Comparison of ENCODE assay signal across 19 cellular contexts in genomic region chr1:77989762-77990161, GRCh38. TPM values are rescaled to one million over a fixed set of nuclear protein-coding genes. Genes with fewer than 3 reads are reported as not detected.
DNase-seq lines count a peak whose midpoint lies in the region; ATAC-seq, FAIRE-seq and TF ChIP-seq lines count a peak whose summit lies in the region.
"Had no signal": no experiment of that assay in that cellular context is flagged by ENCODE, and none has a peak within 500 bp of the region (broad histone marks: within the 10 kb centered on the region; RNA-seq: fewer than 3 reads in every experiment).

No MANE protein-coding gene starts in this region.

- FAIRE-seq in HepG2 (lab: Jason Lieb, UNC) (no peak), urothelium cell line (lab: Jason Lieb, UNC) (no peak)
- FAIRE-seq: A549, D721Med, HTR-8/SVneo had no signal

- DNase-seq in HepG2 (ENCODE audit: low spot score) (no peak), right lobe of liver (no peak), H7 (peak; percentile 28), endothelial cell (ENCODE audit: low spot score) (no peak), urothelium cell line (ENCODE audit: low spot score) (no peak), cortex of kidney (lab: John Stamatoyannopoulos, UW) (no peak), UCSD-AML1 (lab: John Stamatoyannopoulos, UW; ENCODE audit: unreplicated experiment) (no peak)
- DNase-seq: BE2C; CD8-positive, alpha-beta T cell; COR-L47; DMS153; DMS79 treated with DMSO at 0.1 percent for 48 hours; GDM1; H9; KBM-7 had no signal

- peak overlapping the region; percentile 22 for H3K27ac Mint-ChIP-seq in endothelial cell (ENCODE audit: unreplicated experiment)
- H3K27ac Mint-ChIP-seq: CD8-positive, alpha-beta T cell had no signal

- no peaks in the 10 kb centered on the region for H3K9me3 Mint-ChIP-seq in endothelial cell (ENCODE audit: unreplicated experiment)
- H3K9me3 Mint-ChIP-seq: CD8-positive, alpha-beta T cell; H9 had no signal

- peaks cover 2% of the 10 kb centered on the region for H3K27me3 Mint-ChIP-seq in endothelial cell (ENCODE audit: unreplicated experiment)

- no peak for TF ChIP-seq RAD21 in HepG2 (CRISPR knock-in tag; IDR thresholded peaks at IDR 0.05)

- POLR2A ChIA-PET in HepG2 (lab: Yijun Ruan, JAX) = interaction anchor here (0.8 to 2.5 kb wide), 4 partner anchors 8 to 15 kb away, joined by 4 to 14 read pairs (median 7); partner anchors contain the start of genes DNAJB4 and FUBP1

- no peak overlapping the region for H3K4me2 ChIP-seq in HepG2 (ENCODE audit: low read depth, low read length)
- H3K4me2 ChIP-seq: A549 had no signal

- H3K4me3 Mint-ChIP-seq in endothelial cell (ENCODE audit: unreplicated experiment) = no peak overlapping the region
- H3K4me3 Mint-ChIP-seq: CD8-positive, alpha-beta T cell; H9 had no signal

- H4K20me1 ChIP-seq in HepG2 (ENCODE audit: insufficient read depth, low read length) = no peaks in the 10 kb centered on the region; the same call in 1 of the 2 replicates

- peaks cover 10% of the 10 kb centered on the region for H3K4me1 Mint-ChIP-seq in endothelial cell (ENCODE audit: unreplicated experiment)

- H3K4me1 ChIP-seq in HepG2 (ENCODE audit: insufficient read depth, low read length) (peaks cover 39% of the 10 kb centered on the region), right lobe of liver (no peaks in the 10 kb centered on the region)
- H3K4me1 ChIP-seq: BE2C had no signal

- no TSS peak for BruUV-seq in HepG2 (replicated peaks; lab: Mats Ljungman, UMichigan)

- in situ Hi-C loops in HepG2 (cut with HindIII; ENCODE audit: extremely low pct_ligation_motif_present, low pct_unique_long_range_greater_than_20kb) = no loop called here

- no peak for TF ChIP-seq CTCF in HepG2 (CRISPR knock-in tag; IDR thresholded peaks at IDR 0.05)
- no peak for TF ChIP-seq CTCF in right lobe of liver (IDR thresholded peaks at IDR 0.05)
- no peak for TF ChIP-seq CTCF in endothelial cell (IDR thresholded peaks at IDR 0.05; ENCODE audit: unreplicated experiment)

- no peak for ATAC-seq in HepG2
- ATAC-seq in right lobe of liver = no peak
- ATAC-seq: A549; CD8-positive, alpha-beta T cell had no signal

- H3K79me2 ChIP-seq in HepG2 (ENCODE audit: insufficient read depth, low read length) = peaks cover 3% of the 10 kb centered on the region

- H3K36me3 ChIP-seq in HepG2 (replicated peaks in 1 of 2; ENCODE audit: control insufficient read depth in 1 of 2, insufficient read depth in 2 of 2, low read length in 2 of 2) (no peaks in the 10 kb centered on the region), right lobe of liver (no peaks in the 10 kb centered on the region), H7 (replicated peaks; ENCODE audit: control insufficient read depth, insufficient read depth, low read length) (no peaks in the 10 kb centered on the region; the same call in 1 of the 2 replicates)
- H3K36me3 ChIP-seq: BE2C had no signal

- no peak for TF ChIP-seq POLR2A in HepG2 (IDR thresholded peaks at IDR 0.05; ENCODE audit: insufficient read depth in 1 of 2, low read depth in 2 of 2, low read length in 2 of 2)
- TF ChIP-seq POLR2A in right lobe of liver (IDR thresholded peaks at IDR 0.05) = no peak

- H3K9ac ChIP-seq in HepG2 (ENCODE audit: insufficient read depth, low read depth, low read length) = no peak overlapping the region

- no peaks in the 10 kb centered on the region for H3K36me3 Mint-ChIP-seq in endothelial cell (ENCODE audit: low read depth, unreplicated experiment)

- CTCF ChIA-PET in HepG2 (lab: Yijun Ruan, JAX; ENCODE audit: low intra/inter-chr PET ratio, low total read pairs) = no interaction called here

- intact Hi-C loops in HepG2 (cut with micrococcal nuclease; ENCODE audit: unreplicated experiment) (loop anchor here (2.0 kb wide), 1 partner anchor 15 kb away; the partner anchor contains the start of gene DNAJB4), right lobe of liver (cut with DNase I) (no loop called here)

- no peak overlapping the region for H3K4me3 ChIP-seq in HepG2 (replicated peaks in 1 of 3; ENCODE audit: insufficient read depth in 1 of 3, low read depth in 2 of 3, low read length in 3 of 3)
- no peak overlapping the region for H3K4me3 ChIP-seq in right lobe of liver
- no peak overlapping the region for H3K4me3 ChIP-seq in H7 (ENCODE audit: insufficient read depth, low read depth, low read length)
- H3K4me3 ChIP-seq: A549 had no signal

- H3K27me3 ChIP-seq in HepG2 (ENCODE audit: control insufficient read depth in 1 of 2, insufficient read depth in 2 of 2, low read length in 2 of 2) (no peaks in the 10 kb centered on the region), right lobe of liver (no peaks in the 10 kb centered on the region), H7 (ENCODE audit: control insufficient read depth, insufficient read depth, low read length) (no peaks in the 10 kb centered on the region)
- H3K27me3 ChIP-seq: BE2C had no signal

- H3K9me3 ChIP-seq in HepG2 (ENCODE audit: low read length) (no peaks in the 10 kb centered on the region), right lobe of liver (no peaks in the 10 kb centered on the region)
- H3K9me3 ChIP-seq: A549, BE2C had no signal

- no peak overlapping the region for H2AFZ ChIP-seq in HepG2 (ENCODE audit: low read length)

- no peak overlapping the region for H3K27ac ChIP-seq in HepG2 (ENCODE audit: extremely low read length, insufficient read depth, low read length)
- H3K27ac ChIP-seq in right lobe of liver = no peak overlapping the region
- H3K27ac ChIP-seq: A549, C4-2B had no signal

- TF ChIP-seq EP300 in HepG2 (IDR thresholded peaks at IDR 0.05; ENCODE audit: low read depth in 2 of 2, low read length in 2 of 2) = no peak
- no peak for TF ChIP-seq EP300 in HepG2 (CRISPR knock-in tag; IDR thresholded peaks at IDR 0.05; ENCODE audit: borderline replicate concordance)

- WGBS in HepG2 (ENCODE audit: low lambda C conversion rate) = 96% methylated on average over 2 of the region's 2 CpGs
- WGBS in right lobe of liver (ENCODE audit: insufficient coverage, low coverage, low lambda C conversion rate, missing lambda C conversion rate) = 83% methylated on average over 2 of the region's 2 CpGs

RNA-seq across cellular contexts. Expression of gene FUBP1, which starts 10.9 kb away (rescaled TPM):
- total RNA-seq in HepG2 (2016; rRNA removed; fragmentation: Illumina TruSeq; extraction: Trizol) (166 and 192 TPM in 2 replicates), right lobe of liver (10 to 100 TPM; 21.7 to 38.5 (median 35.6) TPM), endothelial cell (ENCODE audit: unreplicated experiment) (148 TPM)
- total RNA-seq in HepG2 (2016; cell fraction: cytosol; rRNA removed; fragmentation: Illumina TruSeq; extraction: Trizol; ENCODE audit: low read depth) = 14.8 and 18.6 TPM in 2 replicates
- total RNA-seq in HepG2 (2016; cell fraction: insoluble cytoplasmic fraction; rRNA removed; fragmentation: Illumina TruSeq; extraction: Trizol) = 164 and 178 TPM in 2 replicates
- total RNA-seq in HepG2 (2016; cell fraction: membrane; rRNA removed; fragmentation: Illumina TruSeq; extraction: Trizol) = 33.3 and 42.9 TPM in 2 replicates
- 243 and 259 TPM in 2 replicates for total RNA-seq in HepG2 (2016; cell fraction: nucleus; rRNA removed; fragmentation: Illumina TruSeq; extraction: Trizol)
- polyA plus RNA-seq in HepG2 (2011; rRNA removed) = 97.5 and 98.1 TPM in 2 replicates
- polyA plus RNA-seq in HepG2 (2011; cell fraction: cytosol; rRNA removed) = 50.6 and 52.7 TPM in 2 replicates
- polyA plus RNA-seq in HepG2 (2011; cell fraction: nucleus; rRNA removed) = 159 and 189 TPM in 2 replicates
- polyA plus RNA-seq in HepG2 (2012) = 106 and 122 TPM in 2 replicates
- polyA plus RNA-seq in HepG2 (2016; cell fraction: cytosol; fragmentation: Illumina TruSeq; extraction: Trizol; ENCODE audit: low read depth) = 6.8 and 8.4 TPM in 2 replicates
- polyA plus RNA-seq in HepG2 (2016; cell fraction: insoluble cytoplasmic fraction; fragmentation: Illumina TruSeq; extraction: Trizol; ENCODE audit: low read depth) = 165 and 171 TPM in 2 replicates
- 18.5 and 22.5 TPM in 2 replicates for polyA plus RNA-seq in HepG2 (2016; cell fraction: membrane; fragmentation: Illumina TruSeq; extraction: Trizol; ENCODE audit: low read depth)
- 212 and 220 TPM in 2 replicates for polyA plus RNA-seq in HepG2 (2016; cell fraction: nucleus; fragmentation: Illumina TruSeq; extraction: Trizol; ENCODE audit: insufficient read depth, low read depth)
- polyA minus RNA-seq in HepG2 (2011; rRNA and poly(A)+ RNA removed; ENCODE audit: low replicate concordance) = 143 and 421 TPM in 2 replicates
- polyA minus RNA-seq in HepG2 (2011; cell fraction: cytosol; rRNA and poly(A)+ RNA removed) = 53.6 and 56.2 TPM in 2 replicates
- polyA minus RNA-seq in HepG2 (2011; cell fraction: nucleus; rRNA and poly(A)+ RNA removed) = 426 and 458 TPM in 2 replicates
- 165 and 230 TPM in 2 replicates for total RNA-seq in H7 (2014; rRNA removed; shearing (Covaris generic))

RNA-seq across cellular contexts. Expression of gene DNAJB4, which starts 15.0 kb away (rescaled TPM):
- total RNA-seq in HepG2 (2016; rRNA removed; fragmentation: Illumina TruSeq; extraction: Trizol) (18.6 and 25.7 TPM in 2 replicates), right lobe of liver (10 to 100 TPM; 10.9 to 21.7 (median 14.4) TPM), endothelial cell (ENCODE audit: unreplicated experiment) (22.1 TPM)
- 2.7 and 3.0 TPM in 2 replicates for total RNA-seq in HepG2 (2016; cell fraction: cytosol; rRNA removed; fragmentation: Illumina TruSeq; extraction: Trizol; ENCODE audit: low read depth)
- total RNA-seq in HepG2 (2016; cell fraction: insoluble cytoplasmic fraction; rRNA removed; fragmentation: Illumina TruSeq; extraction: Trizol) = 16.9 and 25.9 TPM in 2 replicates
- total RNA-seq in HepG2 (2016; cell fraction: membrane; rRNA removed; fragmentation: Illumina TruSeq; extraction: Trizol) = 5.7 and 9.7 TPM in 2 replicates
- 14.1 and 15.4 TPM in 2 replicates for total RNA-seq in HepG2 (2016; cell fraction: nucleus; rRNA removed; fragmentation: Illumina TruSeq; extraction: Trizol)
- 3.0 and 4.4 TPM in 2 replicates for polyA plus RNA-seq in HepG2 (2011; rRNA removed)
- 2.3 and 2.8 TPM in 2 replicates for polyA plus RNA-seq in HepG2 (2011; cell fraction: cytosol; rRNA removed)
- polyA plus RNA-seq in HepG2 (2011; cell fraction: nucleus; rRNA removed) = 4.2 and 4.7 TPM in 2 replicates
- 9.3 and 9.6 TPM in 2 replicates for polyA plus RNA-seq in HepG2 (2012)
- polyA plus RNA-seq in HepG2 (2016; cell fraction: cytosol; fragmentation: Illumina TruSeq; extraction: Trizol; ENCODE audit: low read depth) = 0.76 and 1.0 TPM in 2 replicates
- polyA plus RNA-seq in HepG2 (2016; cell fraction: insoluble cytoplasmic fraction; fragmentation: Illumina TruSeq; extraction: Trizol; ENCODE audit: low read depth) = 17.4 and 17.8 TPM in 2 replicates
- 2.1 and 2.3 TPM in 2 replicates for polyA plus RNA-seq in HepG2 (2016; cell fraction: membrane; fragmentation: Illumina TruSeq; extraction: Trizol; ENCODE audit: low read depth)
- polyA plus RNA-seq in HepG2 (2016; cell fraction: nucleus; fragmentation: Illumina TruSeq; extraction: Trizol; ENCODE audit: insufficient read depth, low read depth) = 14.1 and 15.4 TPM in 2 replicates
- 3.2 and 9.2 TPM in 2 replicates for polyA minus RNA-seq in HepG2 (2011; rRNA and poly(A)+ RNA removed; ENCODE audit: low replicate concordance)
- 5.0 and 5.2 TPM in 2 replicates for polyA minus RNA-seq in HepG2 (2011; cell fraction: cytosol; rRNA and poly(A)+ RNA removed)
- 15.8 and 16.3 TPM in 2 replicates for polyA minus RNA-seq in HepG2 (2011; cell fraction: nucleus; rRNA and poly(A)+ RNA removed)
- total RNA-seq in H7 (2014; rRNA removed; shearing (Covaris generic)) = 15.1 and 16.6 TPM in 2 replicates

RNA-seq across cellular contexts. Expression of gene GIPC2, which starts 56.0 kb away (rescaled TPM):
- total RNA-seq in HepG2 (2016; rRNA removed; fragmentation: Illumina TruSeq; extraction: Trizol) (21.6 and 39.7 TPM in 2 replicates), right lobe of liver (1 to 10 TPM; 4.7 to 9.8 (median 7.0) TPM), endothelial cell (ENCODE audit: unreplicated experiment) (2.9 TPM)
- 2.0 and 2.2 TPM in 2 replicates for total RNA-seq in HepG2 (2016; cell fraction: cytosol; rRNA removed; fragmentation: Illumina TruSeq; extraction: Trizol; ENCODE audit: low read depth)
- 22.5 and 39.5 TPM in 2 replicates for total RNA-seq in HepG2 (2016; cell fraction: insoluble cytoplasmic fraction; rRNA removed; fragmentation: Illumina TruSeq; extraction: Trizol)
- 8.3 and 9.4 TPM in 2 replicates for total RNA-seq in HepG2 (2016; cell fraction: membrane; rRNA removed; fragmentation: Illumina TruSeq; extraction: Trizol)
- total RNA-seq in HepG2 (2016; cell fraction: nucleus; rRNA removed; fragmentation: Illumina TruSeq; extraction: Trizol) = 21.2 and 21.7 TPM in 2 replicates
- polyA plus RNA-seq in HepG2 (2011; rRNA removed) = 5.1 and 6.1 TPM in 2 replicates
- polyA plus RNA-seq in HepG2 (2011; cell fraction: cytosol; rRNA removed) = 2.9 and 4.8 TPM in 2 replicates
- polyA plus RNA-seq in HepG2 (2011; cell fraction: nucleus; rRNA removed) = 2.7 and 4.2 TPM in 2 replicates
- 10.6 and 16.9 TPM in 2 replicates for polyA plus RNA-seq in HepG2 (2012)
- polyA plus RNA-seq in HepG2 (2016; cell fraction: cytosol; fragmentation: Illumina TruSeq; extraction: Trizol; ENCODE audit: low read depth) = 1.9 and 2.2 TPM in 2 replicates
- 39.5 and 45.6 TPM in 2 replicates for polyA plus RNA-seq in HepG2 (2016; cell fraction: insoluble cytoplasmic fraction; fragmentation: Illumina TruSeq; extraction: Trizol; ENCODE audit: low read depth)
- 6.7 and 7.1 TPM in 2 replicates for polyA plus RNA-seq in HepG2 (2016; cell fraction: membrane; fragmentation: Illumina TruSeq; extraction: Trizol; ENCODE audit: low read depth)
- polyA plus RNA-seq in HepG2 (2016; cell fraction: nucleus; fragmentation: Illumina TruSeq; extraction: Trizol; ENCODE audit: insufficient read depth, low read depth) = 14.6 and 15.7 TPM in 2 replicates
- polyA minus RNA-seq in HepG2 (2011; rRNA and poly(A)+ RNA removed; ENCODE audit: low replicate concordance) = 3.5 TPM in 1 of 2 replicates, not detected in the other
- polyA minus RNA-seq in HepG2 (2011; cell fraction: cytosol; rRNA and poly(A)+ RNA removed) = 6.9 and 7.6 TPM in 2 replicates
- polyA minus RNA-seq in HepG2 (2011; cell fraction: nucleus; rRNA and poly(A)+ RNA removed) = 27.6 and 32.6 TPM in 2 replicates
- total RNA-seq in H7 (2014; rRNA removed; shearing (Covaris generic)) = 0.07 and 0.26 TPM in 2 replicates
